32 cellular contexts compared by ENCODE assay signal in the genomic region with DNA sequence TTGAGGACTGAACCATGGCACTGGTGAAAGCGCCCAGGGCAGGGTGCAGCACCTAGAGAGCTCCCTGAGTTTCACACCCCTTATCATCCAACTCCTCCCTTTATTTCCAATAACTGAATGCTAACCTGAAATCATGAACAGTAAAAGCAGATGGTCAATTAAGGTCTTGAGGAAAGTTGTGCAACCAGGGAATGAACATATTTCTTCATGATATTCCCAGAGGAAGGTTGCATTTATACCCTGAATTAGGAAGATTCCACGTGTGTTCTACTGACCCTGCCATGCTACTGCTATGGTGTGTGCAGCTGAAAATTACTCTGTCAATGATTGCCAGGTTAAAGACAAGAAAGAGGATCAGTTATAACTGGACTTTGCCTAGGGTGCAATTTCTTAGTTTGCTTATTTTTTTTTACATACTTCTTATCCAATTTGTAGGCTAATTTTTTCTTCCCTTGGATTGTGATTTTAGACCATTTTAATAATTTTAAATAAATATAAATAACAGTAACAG.
"Had no signal": no experiment of that assay in that cellular context is flagged by ENCODE, and none has a peak within 500 bp of the region (broad histone marks: within the 10 kb centered on the region; RNA-seq: fewer than 3 reads in every experiment).

No MANE protein-coding gene starts in this region.

- H3K4me3 ChIP-seq: adrenal gland, breast epithelium, SJCRH30 had no signal

- H3K36me3 Mint-ChIP-seq: activated CD4-positive, alpha-beta memory T cell treated with anti-CD3 and anti-CD28 coated beads for 36 hours; activated naive CD8-positive, alpha-beta T cell had no signal

- H3K4me1 ChIP-seq: adrenal gland, breast epithelium, SJCRH30 had no signal

- H3K4me1 Mint-ChIP-seq: activated CD4-positive, alpha-beta T cell treated with anti-CD3 and anti-CD28 coated beads, Interleukin-2, amount 10 ng/mL, durations not matched to agents 7 days and 5 days; activated T-helper 17 cell treated with anti-CD3 and anti-CD28 coated beads, Interleukin-2, amount 50 U/mL, for 72 hours had no signal

- H3K9me3 Mint-ChIP-seq: activated CD4-positive, alpha-beta T cell treated with anti-CD3 and anti-CD28 coated beads, Interleukin-2, amount 10 ng/mL, durations not matched to agents 7 days and 5 days; activated naive CD4-positive, alpha-beta T cell treated with anti-CD3 and anti-CD28 coated beads for 36 hours had no signal

- ATAC-seq: activated T-helper 17 cell treated with anti-CD3 and anti-CD28 coated beads, Interleukin-2, amount 50 U/mL, for 72 hours; Panc1 had no signal

- H3K27me3 ChIP-seq: adrenal gland, breast epithelium, SJCRH30 had no signal

- H3K36me3 ChIP-seq: adrenal gland, breast epithelium, SJCRH30 had no signal

- H3K4me2 ChIP-seq: KMS-11, SK-N-SH had no signal

- DNase-seq: activated CD4-positive, alpha-beta memory T cell treated with anti-CD3 and anti-CD28 coated beads for 36 hours; activated CD4-positive, alpha-beta T cell treated with anti-CD3 and anti-CD28 coated beads, Interleukin-2, amount 10 ng/mL, durations not matched to agents 7 days and 5 days; activated CD4-positive, CD25-positive, alpha-beta regulatory T cell; activated CD8-positive, alpha-beta memory T cell treated with anti-CD3 and anti-CD28 coated beads for 24 hours; activated gamma-delta T cell; activated naive CD4-positive, alpha-beta T cell treated with anti-CD3 and anti-CD28 coated beads for 36 hours; activated T-cell treated with anti-CD3 and anti-CD28 coated beads, Interleukin-2, amount 50 U/mL, for 48 hours; adrenal gland; anterior cingulate cortex; caudate nucleus; NCI-H1092; NCI-H1417; NCI-H1694; NCI-H2029; NCI-H2107; NCI-H2171 treated with DMSO at 0.1 percent for 48 hours; NCI-H226; NCI-H510A; NCI-H526 treated with DMSO at 0.1 percent for 48 hours; NK-92 treated with Interleukin-12 subunit alpha and Interleukin-12 subunit beta, amount 100 ng/mL, for 24 hours; OCI-M1; Right ventricle myocardium superior; SJCRH30; SK-N-SH; T-helper 1 cell had no signal

- H3K27ac Mint-ChIP-seq: activated CD4-positive, alpha-beta memory T cell treated with anti-CD3 and anti-CD28 coated beads for 36 hours; activated CD4-positive, alpha-beta T cell treated with anti-CD3 and anti-CD28 coated beads, Interleukin-2, amount 10 ng/mL, durations not matched to agents 7 days and 5 days; activated naive CD4-positive, alpha-beta T cell treated with anti-CD3 and anti-CD28 coated beads for 36 hours; activated naive CD8-positive, alpha-beta T cell; activated T-helper 17 cell treated with anti-CD3 and anti-CD28 coated beads, Interleukin-2, amount 50 U/mL, for 72 hours had no signal

- H3K9ac ChIP-seq: KMS-11, SK-N-SH had no signal

- H3K9me3 ChIP-seq: adrenal gland, breast epithelium, SJCRH30, SK-N-SH had no signal

- H3K27ac ChIP-seq: adrenal gland, breast epithelium, KMS-11, RWPE1, SJCRH30, VCaP had no signal

- H3K4me3 Mint-ChIP-seq: activated CD4-positive, alpha-beta memory T cell treated with anti-CD3 and anti-CD28 coated beads for 36 hours; activated CD4-positive, alpha-beta T cell treated with anti-CD3 and anti-CD28 coated beads, Interleukin-2, amount 10 ng/mL, durations not matched to agents 7 days and 5 days; activated naive CD4-positive, alpha-beta T cell treated with anti-CD3 and anti-CD28 coated beads for 36 hours; activated naive CD8-positive, alpha-beta T cell; activated T-helper 17 cell treated with anti-CD3 and anti-CD28 coated beads, Interleukin-2, amount 50 U/mL, for 72 hours had no signal

- H3K27me3 Mint-ChIP-seq: activated CD4-positive, alpha-beta memory T cell treated with anti-CD3 and anti-CD28 coated beads for 36 hours; activated CD4-positive, alpha-beta T cell treated with anti-CD3 and anti-CD28 coated beads, Interleukin-2, amount 10 ng/mL, durations not matched to agents 7 days and 5 days; activated naive CD8-positive, alpha-beta T cell; activated T-helper 17 cell treated with anti-CD3 and anti-CD28 coated beads, Interleukin-2, amount 50 U/mL, for 72 hours had no signal
